In genomic region chr1:199733125-199733524, GRCh38 we compare ENCODE assay signal across 17 cellular contexts.
DNase-seq lines count a peak whose midpoint lies in the region; ATAC-seq, FAIRE-seq and TF ChIP-seq lines count a peak whose summit lies in the region.
"Had no signal": no experiment of that assay in that cellular context is flagged by ENCODE, and none has a peak within 500 bp of the region (broad histone marks: within the 10 kb centered on the region; RNA-seq: fewer than 3 reads in every experiment).

No MANE protein-coding gene starts in this region.

- H3K36me3 ChIP-seq in bronchial epithelial cell (ENCODE audit: control insufficient read depth, insufficient read depth, low read length) (no peaks in the 10 kb centered on the region), kidney epithelial cell (ENCODE audit: control insufficient read depth, insufficient read depth, low read length) (no peaks in the 10 kb centered on the region)
- H3K36me3 ChIP-seq: BLaER1 had no signal

- H3K27me3 ChIP-seq in bronchial epithelial cell (ENCODE audit: control insufficient read depth, insufficient read depth, low read length): no peaks in the 10 kb centered on the region
- H3K27me3 ChIP-seq in kidney epithelial cell (ENCODE audit: control insufficient read depth, insufficient read depth, low read length): no peaks in the 10 kb centered on the region
- H3K27me3 ChIP-seq: BLaER1 had no signal

- TF ChIP-seq CTCF in bronchial epithelial cell (IDR thresholded peaks at IDR 0.05; ENCODE audit: insufficient read depth, low read length, severe bottlenecking) (no peak), kidney epithelial cell (IDR thresholded peaks at IDR 0.05; ENCODE audit: insufficient read depth, low read length, poor library complexity, severe bottlenecking) (no peak)

- H3K4me3 ChIP-seq in bronchial epithelial cell (ENCODE audit: low read depth, low read length) (no peak overlapping the region), kidney epithelial cell (ENCODE audit: low read depth, low read length) (no peak overlapping the region)
- H3K4me3 ChIP-seq: BLaER1 had no signal

- DNase-seq in ELR (ENCODE audit: low read depth): peak; percentile 12
- DNase-seq in NCI-H226: peak; percentile 22
- DNase-seq in bronchial epithelial cell (ENCODE audit: low read depth): peak; percentile 57
- peak; percentile 19 for DNase-seq in kidney epithelial cell (ENCODE audit: low read depth)
- DNase-seq in medulla oblongata (ENCODE audit: extremely low spot score): no peak
- no peak for DNase-seq in SKM-1 (lab: John Stamatoyannopoulos, UW; ENCODE audit: unreplicated experiment)
- no peak for DNase-seq in putamen (ENCODE audit: low spot score)
- DNase-seq: CD8-positive, alpha-beta T cell; DMS79; IMR-90; Kasumi-1; NCI-H1105; NCI-H510A treated with DMSO at 0.1 percent for 48 hours; NCI-H82 had no signal

- FAIRE-seq in bronchial epithelial cell (lab: Jason Lieb, UNC): no peak
- FAIRE-seq: D721Med had no signal

- ATAC-seq in GM21526 (IDR thresholded peaks at IDR 0.05; ENCODE audit: low FRiP score, unreplicated experiment): no peak
- ATAC-seq: CD8-positive, alpha-beta T cell had no signal

Comparison
In these comparisons a context has a peak if more than half of its experiments do, and no peak if none do; other contexts are left out.
1. DNase-seq: peak in ELR (single experiment), NCI-H226 (single experiment), bronchial epithelial cell (single experiment) and kidney epithelial cell (single experiment); none in medulla oblongata (single experiment), SKM-1 (single experiment) and putamen (single experiment).